21 cellular contexts compared by ENCODE assay signal in the genomic region with DNA sequence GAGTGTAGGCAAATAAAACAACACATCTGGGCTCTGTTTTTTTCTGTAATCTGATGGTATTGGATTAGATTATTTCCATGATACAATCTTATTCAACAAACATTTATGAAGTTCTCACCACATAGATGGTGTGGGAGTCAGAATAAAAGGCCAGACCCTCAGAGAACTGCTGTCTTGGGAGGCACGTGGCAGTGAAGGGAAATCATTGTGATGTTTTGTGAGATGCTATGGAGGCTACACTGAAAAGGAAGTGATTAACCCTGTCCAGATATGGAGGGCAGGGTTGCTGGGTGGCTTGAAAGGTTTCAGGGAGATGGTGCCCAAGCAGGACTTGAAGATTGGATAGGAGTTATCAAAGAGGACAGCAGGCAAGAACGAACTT. TPM values are rescaled to one million over a fixed set of nuclear protein-coding genes. Genes with fewer than 3 reads are reported as not detected.
DNase-seq lines count a peak whose midpoint lies in the region; ATAC-seq and TF ChIP-seq lines count a peak whose summit lies in the region.
"Had no signal": no experiment of that assay in that cellular context is flagged by ENCODE, and none has a peak within 500 bp of the region (broad histone marks: within the 10 kb centered on the region; RNA-seq: fewer than 3 reads in every experiment).

No MANE protein-coding gene starts in this region.

- DNase-seq in sigmoid colon (no peak), ureter (ENCODE audit: low spot score) (no peak), epidermal melanocyte (ENCODE audit: insufficient read length, low spot score) (no peak)
- DNase-seq: Calu3; endodermal cell; MM.1S; mucosa of descending colon; NCI-H2029; NCI-H524 treated with DMSO at 0.1 percent for 48 hours; PC-3; posterior cingulate gyrus; stimulated activated CD4-positive, alpha-beta T cell treated with anti-CD3 and anti-CD28 coated beads, Interleukin-1b, Interleukin-23, amount 100 ng/mL, for 48 hours; SW 1271; thyroid gland; WERI-Rb-1 had no signal

- H3K27me3 ChIP-seq in ACC112 (ENCODE audit: insufficient read depth, low read length) (no peaks in the 10 kb centered on the region), gastroesophageal sphincter (no peaks in the 10 kb centered on the region), sigmoid colon (no peaks in the 10 kb centered on the region)
- H3K27me3 ChIP-seq: cardiac muscle cell, thyroid gland had no signal

- peaks cover 20% of the 10 kb centered on the region for H3K4me1 ChIP-seq in ACC112 (ENCODE audit: control insufficient read depth, insufficient read depth, low read length, unreplicated experiment)
- peaks cover 4 to 52% (median 26%) of the 10 kb centered on the region in 3 donors for H3K4me1 ChIP-seq in gastroesophageal sphincter
- peaks cover 0 to 41% (median 30%) of the 10 kb centered on the region in 4 donors for H3K4me1 ChIP-seq in sigmoid colon

- H2AFZ ChIP-seq in ACC112 (ENCODE audit: low read length, unreplicated experiment): peak overlapping the region; percentile 74

- H3K9me3 ChIP-seq in gastroesophageal sphincter: no peaks in the 10 kb centered on the region
- H3K9me3 ChIP-seq in sigmoid colon: no peaks in the 10 kb centered on the region
- H3K9me3 ChIP-seq: mucosa of descending colon, thyroid gland had no signal

- peaks cover 5% of the 10 kb centered on the region for H3K79me2 ChIP-seq in ACC112 (ENCODE audit: control insufficient read depth, insufficient read depth, low read length, unreplicated experiment)

- intact Hi-C loops in sigmoid colon (cut with DNase I): no loop called here

- no peak for TF ChIP-seq POLR2A in gastroesophageal sphincter (IDR thresholded peaks at IDR 0.05)
- TF ChIP-seq POLR2A in sigmoid colon (IDR thresholded peaks at IDR 0.05): no peak

- TF ChIP-seq CTCF in VCaP (conservative IDR thresholded peaks at IDR 0.05): no peak
- TF ChIP-seq CTCF in gastroesophageal sphincter (IDR thresholded peaks at IDR 0.05): no peak
- TF ChIP-seq CTCF in sigmoid colon (IDR thresholded peaks at IDR 0.05): no peak

- H3K27ac ChIP-seq in ACC112 (ENCODE audit: low read depth, low read length) (peak overlapping the region; percentile 62), VCaP (peak overlapping the region; percentile 37), gastroesophageal sphincter (peak overlapping the region in 3 of 4 donors; percentile 42 to 69 (median 67)), sigmoid colon (peak overlapping the region in 3 of 4 donors; percentile 51 to 71 (median 62))
- H3K27ac ChIP-seq: WERI-Rb-1 had no signal

- TF ChIP-seq EP300 in gastroesophageal sphincter (IDR thresholded peaks at IDR 0.05): no peak
- TF ChIP-seq EP300 in sigmoid colon (IDR thresholded peaks at IDR 0.05): no peak

- ATAC-seq in gastroesophageal sphincter: no peak
- no peak for ATAC-seq in GM21515 (IDR thresholded peaks at IDR 0.05; ENCODE audit: unreplicated experiment)
- no peak for ATAC-seq in GM21737 (IDR thresholded peaks at IDR 0.05; ENCODE audit: unreplicated experiment)
- ATAC-seq: PC-3 had no signal

- WGBS in gastroesophageal sphincter (ENCODE audit: low coverage in 1 of 2), 2 donors: 32 to 44% methylated on average over 2 of the region's 2 CpGs
- WGBS in sigmoid colon, 2 donors: 58 to 68% methylated on average over 2 of the region's 2 CpGs

- H3K4me3 ChIP-seq in ACC112 (ENCODE audit: low read depth, low read length) (peak overlapping the region; percentile 44), gastroesophageal sphincter (no peak overlapping the region), sigmoid colon (no peak overlapping the region)
- H3K4me3 ChIP-seq: cardiac muscle cell, mucosa of descending colon, thyroid gland had no signal

- H3K36me3 ChIP-seq in ACC112 (ENCODE audit: insufficient read depth, low read length) (no peaks in the 10 kb centered on the region), gastroesophageal sphincter (no peaks in the 10 kb centered on the region), sigmoid colon (no peaks in the 10 kb centered on the region)
- H3K36me3 ChIP-seq: cardiac muscle cell, thyroid gland, WERI-Rb-1 had no signal

RNA-seq across cellular contexts. Expression of gene DHRS7B, which starts 35.6 kb away (rescaled TPM):
- total RNA-seq in gastroesophageal sphincter: 10 to 100 TPM; 17.0 to 44.2 (median 37.4) TPM
- 10 to 100 TPM; 19.7 to 31.9 (median 27.0) TPM for total RNA-seq in sigmoid colon
- polyA plus RNA-seq in sigmoid colon: 10 to 100 TPM in 2 of 3 donors, 1 to 10 TPM in 1; 8.3 to 30.7 (median 14.4) TPM
- 20.2 TPM for total RNA-seq in ureter

RNA-seq across cellular contexts. Expression of gene TMEM11, which starts 51.6 kb away (rescaled TPM):
- total RNA-seq in gastroesophageal sphincter (10 to 100 TPM; 14.8 to 24.5 (median 22.1) TPM), sigmoid colon (10 to 100 TPM; 14.5 to 32.8 (median 22.4) TPM), ureter (20.4 TPM)
- 10 to 100 TPM; 27.7 to 51.6 (median 40.2) TPM for polyA plus RNA-seq in sigmoid colon
